ENCODE assay signal across 14 cellular contexts in genomic region chr16:27695161-27695560, GRCh38.
DNase-seq lines count a peak whose midpoint lies in the region; ATAC-seq and TF ChIP-seq lines count a peak whose summit lies in the region.
"Had no signal": no experiment of that assay in that cellular context is flagged by ENCODE, and none has a peak within 500 bp of the region (broad histone marks: within the 10 kb centered on the region; RNA-seq: fewer than 3 reads in every experiment).

No MANE protein-coding gene starts in this region.

- H3K4me3 Mint-ChIP-seq in T-helper 17 cell (no peak overlapping the region), nephron progenitor cell (no peak overlapping the region)
- H3K4me3 Mint-ChIP-seq: CD4-positive, alpha-beta memory T cell; GM23338 had no signal

- H3K9ac ChIP-seq in iPS-15b (ENCODE audit: low read depth, low read length): peak overlapping the region; percentile 18

- H3K36me3 Mint-ChIP-seq in T-helper 17 cell (ENCODE audit: low read depth) (peaks cover 5% of the 10 kb centered on the region), nephron progenitor cell (ENCODE audit: low read depth) (peaks cover 8% of the 10 kb centered on the region)

- no peak for ATAC-seq in T-helper 17 cell
- ATAC-seq: A549, GM23338 had no signal

- H3K9me3 ChIP-seq in T-helper 17 cell (ENCODE audit: control insufficient read depth, low read length, poor library complexity, severe bottlenecking): no peaks in the 10 kb centered on the region
- no peaks in the 10 kb centered on the region for H3K9me3 ChIP-seq in iPS-15b (ENCODE audit: control insufficient read depth, insufficient read depth, low read length)
- H3K9me3 ChIP-seq: A549 had no signal

- H3K36me3 ChIP-seq in iPS-15b (ENCODE audit: control insufficient read depth, insufficient read depth, low read length): no peaks in the 10 kb centered on the region

- peak overlapping the region; percentile 75 for H3K27ac Mint-ChIP-seq in T-helper 17 cell
- peak overlapping the region; percentile 18 for H3K27ac Mint-ChIP-seq in nephron progenitor cell
- H3K27ac Mint-ChIP-seq: GM23338 had no signal

- H3K9me3 Mint-ChIP-seq in nephron progenitor cell: no peaks in the 10 kb centered on the region
- H3K9me3 Mint-ChIP-seq: GM23338 had no signal

- H3K4me3 ChIP-seq in iPS-15b (ENCODE audit: low read depth, low read length): no peak overlapping the region
- H3K4me3 ChIP-seq: A549, GM23338 had no signal

- DNase-seq in T-helper 17 cell (no peak), nephron progenitor cell (no peak), A172 (ENCODE audit: low spot score) (no peak), OCI-M1 (lab: John Stamatoyannopoulos, UW) (no peak)
- no peak for DNase-seq in stimulated activated CD4-positive, alpha-beta T cell treated with anti-CD3 and anti-CD28 coated beads, Interleukin-1b, Interleukin-23, amount 100 ng/mL, for 48 hours
- DNase-seq: AML-193; CD4-positive, alpha-beta memory T cell; DMS153; DMS79; GF-D8; HCEC 1CT had no signal

- H3K4me1 Mint-ChIP-seq in T-helper 17 cell (peaks cover 2% of the 10 kb centered on the region), nephron progenitor cell (peaks cover 14% of the 10 kb centered on the region)

- TF ChIP-seq CTCF in nephron progenitor cell (IDR thresholded peaks at IDR 0.05): no peak

- no peaks in the 10 kb centered on the region for H3K27me3 Mint-ChIP-seq in T-helper 17 cell
- peaks cover 3% of the 10 kb centered on the region for H3K27me3 Mint-ChIP-seq in nephron progenitor cell (ENCODE audit: low read depth, poor library complexity)
- H3K27me3 Mint-ChIP-seq: CD4-positive, alpha-beta memory T cell had no signal

- H3K4me1 ChIP-seq in iPS-15b (ENCODE audit: control insufficient read depth, insufficient read depth, low read length): peaks cover 2% of the 10 kb centered on the region
- H3K4me1 ChIP-seq: A549 had no signal

- no peaks in the 10 kb centered on the region for H3K27me3 ChIP-seq in iPS-15b (ENCODE audit: control insufficient read depth, insufficient read depth, low read length)
